1 cellular context compared by ENCODE assay signal in the genomic region with DNA sequence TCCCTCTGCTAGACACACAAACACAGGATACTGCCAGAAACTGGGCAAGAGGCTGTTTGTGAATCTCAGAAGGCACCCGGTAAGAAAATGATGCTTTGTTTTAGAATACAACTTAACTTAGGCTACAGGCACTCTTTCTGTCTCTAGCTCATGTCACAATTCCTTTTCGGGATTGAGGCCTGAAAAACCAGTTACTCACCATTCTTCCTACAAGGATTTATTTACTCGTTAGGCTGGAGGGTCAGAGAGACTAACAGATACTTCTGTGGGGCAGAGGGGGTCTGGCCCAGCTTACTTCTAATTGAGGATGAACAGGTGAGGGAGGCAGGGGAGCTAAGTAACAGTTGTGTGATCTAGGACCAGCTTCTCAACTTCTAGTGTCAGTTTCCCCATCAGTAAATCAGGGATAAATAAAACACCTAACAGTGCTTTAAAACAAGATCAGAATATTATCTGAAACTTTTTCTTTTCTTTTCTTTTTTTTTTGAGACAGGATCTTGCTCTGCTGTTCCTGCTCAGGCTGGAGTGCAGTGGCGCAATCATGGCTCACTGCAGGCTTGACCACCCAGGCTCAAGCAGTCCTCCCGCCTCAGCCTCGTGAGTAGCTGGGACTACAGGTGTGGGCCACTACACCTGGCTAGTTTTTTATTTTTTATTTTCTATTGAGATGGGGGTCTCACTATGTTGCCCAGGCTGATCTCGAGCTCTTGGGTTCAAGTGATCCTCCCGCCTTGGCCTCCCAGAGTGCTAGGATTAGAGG.
TF ChIP-seq lines count a peak whose summit lies in the region.

No MANE protein-coding gene starts in this region.

TF ChIP-seq in HepG2, 621 proteins besides CTCF, POLR2A, EP300 and RAD21:
- no peak for TF ChIP-seq ONECUT2 (CRISPR knock-in tag; IDR thresholded peaks at IDR 0.05)
- TF ChIP-seq, protein P1, sequence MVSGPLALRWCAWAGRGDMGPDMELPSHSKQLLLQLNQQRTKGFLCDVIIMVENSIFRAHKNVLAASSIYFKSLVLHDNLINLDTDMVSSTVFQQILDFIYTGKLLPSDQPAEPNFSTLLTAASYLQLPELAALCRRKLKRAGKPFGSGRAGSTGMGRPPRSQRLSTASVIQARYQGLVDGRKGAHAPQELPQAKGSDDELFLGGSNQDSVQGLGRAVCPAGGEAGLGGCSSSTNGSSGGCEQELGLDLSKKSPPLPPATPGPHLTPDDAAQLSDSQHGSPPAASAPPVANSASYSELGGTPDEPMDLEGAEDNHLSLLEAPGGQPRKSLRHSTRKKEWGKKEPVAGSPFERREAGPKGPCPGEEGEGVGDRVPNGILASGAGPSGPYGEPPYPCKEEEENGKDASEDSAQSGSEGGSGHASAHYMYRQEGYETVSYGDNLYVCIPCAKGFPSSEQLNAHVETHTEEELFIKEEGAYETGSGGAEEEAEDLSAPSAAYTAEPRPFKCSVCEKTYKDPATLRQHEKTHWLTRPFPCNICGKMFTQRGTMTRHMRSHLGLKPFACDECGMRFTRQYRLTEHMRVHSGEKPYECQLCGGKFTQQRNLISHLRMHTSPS (CRISPR knock-in tag; IDR thresholded peaks at IDR 0.05; ENCODE audit: low read depth): no peak
